13 cellular contexts compared by ENCODE assay signal in the genomic region with DNA sequence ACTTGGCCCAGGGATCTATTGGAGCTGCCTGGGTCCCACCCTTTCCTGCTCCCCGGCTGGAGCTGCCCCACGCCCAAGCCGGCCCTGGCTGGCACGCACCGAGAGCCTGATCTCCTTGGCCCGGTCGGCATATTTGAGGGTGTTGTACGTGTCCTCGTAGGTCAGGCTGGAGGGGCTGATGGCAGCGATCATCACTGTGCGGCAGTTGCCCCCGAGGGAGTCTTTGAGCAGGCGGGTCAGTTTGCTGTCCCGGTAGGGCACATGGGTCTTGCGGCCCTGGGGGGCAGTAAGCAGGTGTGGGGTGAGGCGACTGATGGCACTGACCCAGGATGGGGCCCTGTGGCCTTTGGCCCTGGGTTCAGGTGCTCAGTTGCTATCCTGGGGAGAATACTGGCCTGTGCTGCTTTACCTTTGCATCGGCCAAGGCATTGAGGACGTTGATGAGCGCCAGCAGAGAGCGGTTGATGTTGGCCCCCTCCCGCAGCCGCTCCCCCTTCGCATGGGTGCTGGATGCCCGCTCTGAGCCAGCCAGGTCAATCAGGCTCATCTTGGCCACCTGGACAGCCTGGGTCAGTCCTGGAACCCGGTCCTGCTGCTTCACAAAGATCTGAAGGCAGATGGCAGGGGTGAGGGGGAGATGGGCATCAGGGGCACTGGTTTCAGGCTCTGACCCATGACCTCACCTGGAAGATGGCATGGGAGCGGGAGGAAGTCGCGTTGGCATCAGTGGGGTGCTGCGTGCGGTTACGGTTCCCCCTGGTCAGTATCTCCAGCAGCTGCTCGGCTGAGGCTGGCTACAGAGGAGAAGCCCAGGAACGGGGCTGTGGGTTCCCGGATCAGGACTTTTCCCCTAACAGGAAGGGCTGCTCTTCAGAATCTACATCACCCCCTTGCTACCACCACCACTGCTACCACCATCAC. TPM values are rescaled to one million over a fixed set of nuclear protein-coding genes. Genes with fewer than 3 reads are reported as not detected.
"Had no signal": no experiment of that assay in that cellular context is flagged by ENCODE, and none has a peak within 500 bp of the region (broad histone marks: within the 10 kb centered on the region; RNA-seq: fewer than 3 reads in every experiment).

No MANE protein-coding gene starts in this region.

- ATAC-seq: activated T-helper 17 cell treated with anti-CD3 and anti-CD28 coated beads, Interleukin-2, amount 50 U/mL, for 72 hours; sciatic nerve had no signal

- H3K9me3 ChIP-seq: thoracic aorta had no signal

- H3K27ac ChIP-seq: thoracic aorta had no signal

- H3K36me3 ChIP-seq: thoracic aorta had no signal

- H3K4me3 ChIP-seq: lung, thoracic aorta had no signal

- DNase-seq: activated B cell treated with CpG ODN at 0.5 μM for 24 hours; activated CD4-positive, alpha-beta T cell treated with anti-CD3 and anti-CD28 coated beads, Interleukin-2, amount 10 ng/mL, durations not matched to agents 7 days and 5 days; activated naive CD4-positive, alpha-beta T cell treated with anti-CD3 and anti-CD28 coated beads, Interleukin-2, amount 10 ng/mL, durations not matched to agents 7 days and 5 days; foreskin fibroblast; immature natural killer cell; midbrain; stimulated activated CD4-positive, alpha-beta T cell treated with anti-CD3 and anti-CD28 coated beads, Interleukin-1b, Interleukin-23, amount 100 ng/mL, for 48 hours had no signal

RNA-seq across cellular contexts. Expression of gene GFAP, which starts 18.8 kb away (rescaled TPM):
- total RNA-seq: activated B cell treated with CpG ODN at 0.5 μM for 24 hours; activated CD4-positive, alpha-beta T cell treated with anti-CD3 and anti-CD28 coated beads, Interleukin-2, amount 10 ng/mL, durations not matched to agents 7 days and 5 days; activated CD8-positive, alpha-beta memory T cell treated with anti-CD3 and anti-CD28 coated beads for 36 hours; activated T-helper 17 cell treated with anti-CD3 and anti-CD28 coated beads, Interleukin-2, amount 50 U/mL, for 72 hours; osteocyte had no signal

RNA-seq across cellular contexts. Expression of gene C1QL1, which starts 34.0 kb away (rescaled TPM):
- total RNA-seq: activated B cell treated with CpG ODN at 0.5 μM for 24 hours had no signal
